Comparison of ENCODE assay signal across 26 cellular contexts in genomic region chr3:49745986-49746385, GRCh38. TPM values are rescaled to one million over a fixed set of nuclear protein-coding genes. Genes with fewer than 3 reads are reported as not detected.
A peak's percentile ranks its signal among the peaks of the same experiment; 100 is the strongest.
DNase-seq lines count a peak whose midpoint lies in the region; ATAC-seq, FAIRE-seq and TF ChIP-seq lines count a peak whose summit lies in the region.
"Had no signal": no experiment of that assay in that cellular context is flagged by ENCODE, and none has a peak within 500 bp of the region (broad histone marks: within the 10 kb centered on the region; RNA-seq: fewer than 3 reads in every experiment).

No MANE protein-coding gene starts in this region.

- peaks cover 8% of the 10 kb centered on the region for H3K36me3 Mint-ChIP-seq in activated naive CD4-positive, alpha-beta T cell treated with anti-CD3 and anti-CD28 coated beads for 36 hours (ENCODE audit: low read depth)

- H3K4me3 ChIP-seq in AG09309 (ENCODE audit: control insufficient read depth, low read depth, low read length) (no peak overlapping the region), bronchial epithelial cell (ENCODE audit: low read depth, low read length) (no peak overlapping the region)
- H3K4me3 ChIP-seq: right lobe of liver, SJCRH30 had no signal

- no peak overlapping the region for H3K27ac ChIP-seq in foreskin keratinocyte
- H3K27ac ChIP-seq: right lobe of liver, SJCRH30 had no signal

- no peaks in the 10 kb centered on the region for H3K27me3 ChIP-seq in bronchial epithelial cell (ENCODE audit: control insufficient read depth, insufficient read depth, low read length)
- no peaks in the 10 kb centered on the region for H3K27me3 ChIP-seq in foreskin keratinocyte
- H3K27me3 ChIP-seq: right lobe of liver, SJCRH30 had no signal

- H3K4me3 Mint-ChIP-seq in activated naive CD4-positive, alpha-beta T cell treated with anti-CD3 and anti-CD28 coated beads for 36 hours = no peak overlapping the region
- H3K4me3 Mint-ChIP-seq: activated CD8-positive, alpha-beta memory T cell treated with anti-CD3 and anti-CD28 coated beads, Interleukin-2, amount 10 ng/mL, durations not matched to agents 7 days and 5 days; CD8-positive, alpha-beta memory T cell; stimulated activated naive CD8-positive, alpha-beta T cell treated with anti-CD3 and anti-CD28 coated beads, Interleukin-15, Interleukin-2, amounts not matched to agents 100 ng/mL and 50 ng/mL, for 24 hours; T-helper 2 cell treated with Interferon-gamma antibody and Interleukin-4, amounts not matched to agents 5 μg/mL and 100 μg/mL, for 36 hours; type B pancreatic cell had no signal

- peak; percentile 55 for ATAC-seq in foreskin keratinocyte
- no peak for ATAC-seq in HG03520 (IDR thresholded peaks at IDR 0.05; ENCODE audit: unreplicated experiment)
- ATAC-seq in GM19035 (IDR thresholded peaks at IDR 0.05; ENCODE audit: unreplicated experiment) = no peak
- ATAC-seq: activated CD8-positive, alpha-beta memory T cell treated with anti-CD3 and anti-CD28 coated beads, Interleukin-2, amount 10 ng/mL, durations not matched to agents 7 days and 5 days had no signal

- no peak overlapping the region for H3K27ac Mint-ChIP-seq in activated naive CD4-positive, alpha-beta T cell treated with anti-CD3 and anti-CD28 coated beads for 36 hours
- H3K27ac Mint-ChIP-seq: activated CD8-positive, alpha-beta memory T cell treated with anti-CD3 and anti-CD28 coated beads, Interleukin-2, amount 10 ng/mL, durations not matched to agents 7 days and 5 days; activated T-helper 2 cell treated with anti-CD3 and anti-CD28 coated beads, Interferon-gamma antibody, Interleukin-2, Interleukin-4, amounts not matched to agents 10 μg/mL and 5 μg/mL and 100 μg/mL, durations not matched to agents 14 hours and 24 hours and 36 hours; stimulated activated naive CD8-positive, alpha-beta T cell treated with anti-CD3 and anti-CD28 coated beads, Interleukin-15, Interleukin-2, amounts not matched to agents 100 ng/mL and 50 ng/mL, for 24 hours; T-helper 2 cell treated with Interferon-gamma antibody and Interleukin-4, amounts not matched to agents 5 μg/mL and 100 μg/mL, for 36 hours; type B pancreatic cell had no signal

- peaks cover 4% of the 10 kb centered on the region for H3K4me1 ChIP-seq in foreskin keratinocyte
- H3K4me1 ChIP-seq: SJCRH30 had no signal

- DNase-seq in AG09309 (ENCODE audit: low read depth) (peak; percentile 5), NCI-H226 (peak; percentile 9), bronchial epithelial cell (ENCODE audit: low read depth) (peak; percentile 93), foreskin keratinocyte (peak; percentile 49 to 69), amniotic stem cell (lab: John Stamatoyannopoulos, UW) (no peak)
- DNase-seq in activated naive CD4-positive, alpha-beta T cell treated with anti-CD3 and anti-CD28 coated beads for 36 hours = no peak
- DNase-seq: activated CD4-positive, alpha-beta T cell treated with anti-CD3 and anti-CD28 coated beads for 1 hour; activated CD8-positive, alpha-beta memory T cell treated with anti-CD3 and anti-CD28 coated beads, Interleukin-2, amount 10 ng/mL, durations not matched to agents 7 days and 5 days; CD8-positive, alpha-beta memory T cell; DND-41; H7; KBM-7; NCI-H1048; NCI-H2029 treated with DMSO at 0.1 percent for 48 hours; NCI-H526; right lobe of liver; SJCRH30 had no signal

- peaks cover 7% of the 10 kb centered on the region for H3K36me3 ChIP-seq in bronchial epithelial cell (ENCODE audit: control insufficient read depth, insufficient read depth, low read length)

- intact Hi-C loops in activated naive CD4-positive, alpha-beta T cell treated with anti-CD3 and anti-CD28 coated beads for 36 hours (cut with micrococcal nuclease) = no loop called here

- no peaks in the 10 kb centered on the region for H3K27me3 Mint-ChIP-seq in activated naive CD4-positive, alpha-beta T cell treated with anti-CD3 and anti-CD28 coated beads for 36 hours (ENCODE audit: low read depth)
- H3K27me3 Mint-ChIP-seq: activated CD8-positive, alpha-beta memory T cell treated with anti-CD3 and anti-CD28 coated beads, Interleukin-2, amount 10 ng/mL, durations not matched to agents 7 days and 5 days; CD8-positive, alpha-beta memory T cell; stimulated activated naive CD8-positive, alpha-beta T cell treated with anti-CD3 and anti-CD28 coated beads, Interleukin-15, Interleukin-2, amounts not matched to agents 100 ng/mL and 50 ng/mL, for 24 hours; type B pancreatic cell had no signal

- CTCF ChIA-PET in activated naive CD4-positive, alpha-beta T cell treated with anti-CD3 and anti-CD28 coated beads for 36 hours (lab: Charles Lee) = no interaction called here

- TF ChIP-seq CTCF in AG09309 (IDR thresholded peaks at IDR 0.05; ENCODE audit: control insufficient read depth, insufficient read depth, low read depth, low read length, missing control alignments) = no peak
- no peak for TF ChIP-seq CTCF in bronchial epithelial cell (IDR thresholded peaks at IDR 0.05; ENCODE audit: insufficient read depth, low read length, severe bottlenecking)
- peak; percentile 5 for TF ChIP-seq CTCF in foreskin keratinocyte (conservative IDR thresholded peaks at IDR 0.05)

- H3K4me1 Mint-ChIP-seq in activated naive CD4-positive, alpha-beta T cell treated with anti-CD3 and anti-CD28 coated beads for 36 hours (ENCODE audit: low read depth) = peaks cover 6% of the 10 kb centered on the region
- H3K4me1 Mint-ChIP-seq: activated CD8-positive, alpha-beta memory T cell treated with anti-CD3 and anti-CD28 coated beads, Interleukin-2, amount 10 ng/mL, durations not matched to agents 7 days and 5 days had no signal

- H3K9me3 Mint-ChIP-seq in activated naive CD4-positive, alpha-beta T cell treated with anti-CD3 and anti-CD28 coated beads for 36 hours = no peaks in the 10 kb centered on the region
- H3K9me3 Mint-ChIP-seq: activated T-helper 2 cell treated with anti-CD3 and anti-CD28 coated beads, Interferon-gamma antibody, Interleukin-2, Interleukin-4, amounts not matched to agents 10 μg/mL and 5 μg/mL and 100 μg/mL, durations not matched to agents 14 hours and 24 hours and 36 hours; CD8-positive, alpha-beta memory T cell; stimulated activated naive CD8-positive, alpha-beta T cell treated with anti-CD3 and anti-CD28 coated beads, Interleukin-15, Interleukin-2, amounts not matched to agents 100 ng/mL and 50 ng/mL, for 24 hours; T-helper 2 cell treated with Interferon-gamma antibody and Interleukin-4, amounts not matched to agents 5 μg/mL and 100 μg/mL, for 36 hours; type B pancreatic cell had no signal

- FAIRE-seq in bronchial epithelial cell (lab: Jason Lieb, UNC) = no peak
- FAIRE-seq: endometrium had no signal

RNA-seq across cellular contexts. Expression of gene GMPPB, which starts 22.2 kb away (rescaled TPM):
- total RNA-seq in bronchial epithelial cell = 28.4 and 57.7 TPM in 2 replicates
- total RNA-seq in foreskin keratinocyte = 41.4 and 44.5 TPM in 2 replicates
- 54.8 and 57.5 TPM in 2 replicates for polyA plus RNA-seq in foreskin keratinocyte
- total RNA-seq in activated naive CD4-positive, alpha-beta T cell treated with anti-CD3 and anti-CD28 coated beads for 36 hours = 10 to 100 TPM; 25.6 to 27.4 TPM

RNA-seq across cellular contexts. Expression of gene AMIGO3, which starts 26.5 kb away (rescaled TPM):
- total RNA-seq in bronchial epithelial cell = not detected in 2 replicates
- not detected in 2 replicates for total RNA-seq in foreskin keratinocyte
- polyA plus RNA-seq in foreskin keratinocyte = 0.32 and 0.34 TPM in 2 replicates
- total RNA-seq in activated naive CD4-positive, alpha-beta T cell treated with anti-CD3 and anti-CD28 coated beads for 36 hours = not detected
- total RNA-seq: activated T-helper 2 cell treated with anti-CD3 and anti-CD28 coated beads, Interferon-gamma antibody, Interleukin-2, Interleukin-4, amounts not matched to agents 10 μg/mL and 5 μg/mL and 100 μg/mL, durations not matched to agents 14 hours and 24 hours and 36 hours; liver had no signal

RNA-seq across cellular contexts. Expression of gene IP6K1, which starts 40.4 kb away (rescaled TPM):
- total RNA-seq in bronchial epithelial cell (20.3 and 27.1 TPM in 2 replicates), foreskin keratinocyte (27.7 and 28.0 TPM in 2 replicates)
- 13.3 and 16.1 TPM in 2 replicates for polyA plus RNA-seq in foreskin keratinocyte
- total RNA-seq in activated naive CD4-positive, alpha-beta T cell treated with anti-CD3 and anti-CD28 coated beads for 36 hours = 10 to 100 TPM; 18.3 to 20.3 TPM

RNA-seq across cellular contexts. Expression of gene CDHR4, which starts 53.7 kb away (rescaled TPM):
- total RNA-seq in bronchial epithelial cell (not detected in 2 replicates), foreskin keratinocyte (not detected in 2 replicates)
- not detected in 2 replicates for polyA plus RNA-seq in foreskin keratinocyte
- total RNA-seq in activated naive CD4-positive, alpha-beta T cell treated with anti-CD3 and anti-CD28 coated beads for 36 hours = not detected
- total RNA-seq: activated T-helper 2 cell treated with anti-CD3 and anti-CD28 coated beads, Interferon-gamma antibody, Interleukin-2, Interleukin-4, amounts not matched to agents 10 μg/mL and 5 μg/mL and 100 μg/mL, durations not matched to agents 14 hours and 24 hours and 36 hours; CD8-positive, alpha-beta memory T cell; H7; liver; right lobe of liver; SJCRH30 had no signal
- polyA plus RNA-seq: adipose tissue; CD8-positive, alpha-beta memory T cell; liver had no signal

RNA-seq across cellular contexts. Expression of gene RNF123, which starts 56.6 kb away (rescaled TPM):
- total RNA-seq in bronchial epithelial cell (17.6 and 21.5 TPM in 2 replicates), foreskin keratinocyte (19.2 and 22.8 TPM in 2 replicates)
- polyA plus RNA-seq in foreskin keratinocyte = 19.0 and 20.8 TPM in 2 replicates
- 10 to 100 TPM; 20.3 to 21.5 TPM for total RNA-seq in activated naive CD4-positive, alpha-beta T cell treated with anti-CD3 and anti-CD28 coated beads for 36 hours

Comparison
In these comparisons a context has a peak if more than half of its experiments do, and no peak if none do; other contexts are left out.
1. DNase-seq: peak in AG09309 (single experiment), NCI-H226 (single experiment), bronchial epithelial cell (single experiment) and foreskin keratinocyte (2 of 2); none in activated naive CD4-positive, alpha-beta T cell treated with anti-CD3 and anti-CD28 coated beads for 36 hours (single experiment) and amniotic stem cell (single experiment).